12 cellular contexts compared by ENCODE assay signal in the genomic region with DNA sequence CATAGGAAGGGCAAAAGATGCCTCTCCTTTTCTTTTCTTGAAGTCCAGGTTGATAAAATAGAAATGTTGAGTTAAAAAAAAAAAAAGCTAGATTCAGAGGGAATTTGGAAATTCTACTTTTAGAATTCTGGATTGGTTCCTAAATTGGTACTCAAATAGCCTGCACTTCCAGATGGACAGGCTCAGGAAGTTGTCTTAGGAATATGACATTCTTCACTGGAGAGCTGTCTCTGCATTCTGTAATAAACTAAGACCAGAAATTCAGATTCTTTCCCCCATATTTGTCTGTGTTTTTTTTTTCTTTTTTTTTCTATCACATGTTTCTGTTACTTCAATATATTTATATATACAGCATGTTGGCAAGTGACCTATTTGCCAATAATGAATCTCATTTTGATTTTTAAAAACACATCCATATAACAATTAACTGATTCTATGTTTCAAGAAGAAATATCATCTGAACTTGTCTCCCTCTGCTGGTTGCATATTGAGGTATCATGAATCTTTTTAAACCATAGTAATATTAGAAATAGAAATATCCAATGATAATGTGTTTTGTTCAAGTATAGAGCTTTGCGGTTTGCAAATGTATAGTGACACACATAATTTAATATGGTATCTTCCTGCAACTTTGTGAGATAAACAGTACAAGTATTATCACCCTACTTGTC. TPM values are rescaled to one million over a fixed set of nuclear protein-coding genes. Genes with fewer than 3 reads are reported as not detected.
A peak's percentile ranks its signal among the peaks of the same experiment; 100 is the strongest.
DNase-seq lines count a peak whose midpoint lies in the region; ATAC-seq, FAIRE-seq and TF ChIP-seq lines count a peak whose summit lies in the region.
"Had no signal": no experiment of that assay in that cellular context is flagged by ENCODE, and none has a peak within 500 bp of the region (broad histone marks: within the 10 kb centered on the region; RNA-seq: fewer than 3 reads in every experiment).

No MANE protein-coding gene starts in this region.

- H3K9ac ChIP-seq in HepG2 (ENCODE audit: insufficient read depth, low read depth, low read length), result no peak overlapping the region

- no peak for TF ChIP-seq RAD21 in HepG2 (CRISPR knock-in tag; IDR thresholded peaks at IDR 0.05)

- no peaks in the 10 kb centered on the region for H3K79me2 ChIP-seq in HepG2 (ENCODE audit: insufficient read depth, low read length)

- ATAC-seq in HG02642 (IDR thresholded peaks at IDR 0.05; ENCODE audit: poor library complexity, unreplicated experiment) (no peak), HepG2 (no peak)
- ATAC-seq: body of pancreas, left ventricle myocardium superior had no signal

- DNase-seq in NCI-H526 (lab: John Stamatoyannopoulos, UW) (peak; percentile 11 to 14), NCI-H526 treated with DMSO at 0.1 percent for 48 hours (lab: John Stamatoyannopoulos, UW) (no peak), OCI-M1 (lab: John Stamatoyannopoulos, UW) (peak; percentile 46), fibroblast of mammary gland (ENCODE audit: low read depth) (peak; percentile 25), retinal pigment epithelial cell (ENCODE audit: low read depth) (no peak), HepG2 (ENCODE audit: low spot score) (no peak), T1000 (lab: John Stamatoyannopoulos, UW) (no peak)
- DNase-seq: body of pancreas, left ventricle myocardium superior, ovary had no signal

- in situ Hi-C loops in HepG2 (cut with HindIII; ENCODE audit: extremely low pct_ligation_motif_present, low pct_unique_long_range_greater_than_20kb), result no loop called here

- no peaks in the 10 kb centered on the region for H3K4me1 ChIP-seq in HepG2 (ENCODE audit: insufficient read depth, low read length)
- H3K4me1 ChIP-seq: body of pancreas had no signal

- WGBS in HepG2 (ENCODE audit: low lambda C conversion rate), result 0% methylated on average over 1 of the region's 1 CpG

- no peak overlapping the region for H2AFZ ChIP-seq in HepG2 (ENCODE audit: low read length)

- BruUV-seq in HepG2 (replicated peaks; lab: Mats Ljungman, UMichigan), result no TSS peak

- intact Hi-C loops in HepG2 (cut with micrococcal nuclease; ENCODE audit: unreplicated experiment), result no loop called here

- CTCF ChIA-PET in HepG2 (lab: Yijun Ruan, JAX; ENCODE audit: low intra/inter-chr PET ratio, low total read pairs), result no interaction called here

- no peak for TF ChIP-seq EP300 in HepG2 (IDR thresholded peaks at IDR 0.05; ENCODE audit: low read depth in 2 of 2, low read length in 2 of 2)
- TF ChIP-seq EP300 in HepG2 (CRISPR knock-in tag; IDR thresholded peaks at IDR 0.05; ENCODE audit: borderline replicate concordance), result no peak

- no peak overlapping the region for H3K27ac ChIP-seq in HepG2 (ENCODE audit: extremely low read length, insufficient read depth, low read length)
- H3K27ac ChIP-seq: body of pancreas, ovary had no signal

- H4K20me1 ChIP-seq in HepG2 (ENCODE audit: insufficient read depth, low read length), result no peaks in the 10 kb centered on the region

- TF ChIP-seq CTCF in fibroblast of mammary gland (conservative IDR thresholded peaks at IDR 0.05; ENCODE audit: control insufficient read depth, insufficient read depth, low read depth, low read length) (peak; percentile 31), retinal pigment epithelial cell (conservative IDR thresholded peaks at IDR 0.05; ENCODE audit: low read depth, low read length) (peak; percentile 47), HepG2 (CRISPR knock-in tag; IDR thresholded peaks at IDR 0.05) (no peak)

- FAIRE-seq in HepG2 (lab: Jason Lieb, UNC), result no peak

- no peak overlapping the region for H3K4me2 ChIP-seq in HepG2 (ENCODE audit: low read depth, low read length)

- H3K9me3 ChIP-seq in HepG2 (ENCODE audit: low read length), result no peaks in the 10 kb centered on the region
- H3K9me3 ChIP-seq: body of pancreas, ovary had no signal

- no peaks in the 10 kb centered on the region for H3K36me3 ChIP-seq in HepG2 (replicated peaks in 1 of 2; ENCODE audit: control insufficient read depth in 1 of 2, insufficient read depth in 2 of 2, low read length in 2 of 2)
- H3K36me3 ChIP-seq: ovary had no signal

- TF ChIP-seq POLR2A in HepG2 (IDR thresholded peaks at IDR 0.05; ENCODE audit: insufficient read depth in 1 of 2, low read depth in 2 of 2, low read length in 2 of 2), result no peak

- no peaks in the 10 kb centered on the region for H3K27me3 ChIP-seq in HepG2 (ENCODE audit: control insufficient read depth in 1 of 2, insufficient read depth in 2 of 2, low read length in 2 of 2)
- H3K27me3 ChIP-seq: body of pancreas, ovary had no signal

- H3K4me3 ChIP-seq in fibroblast of mammary gland (ENCODE audit: control insufficient read depth, low read depth, low read length), result no peak overlapping the region
- H3K4me3 ChIP-seq in retinal pigment epithelial cell (ENCODE audit: low read length), result no peak overlapping the region
- no peak overlapping the region for H3K4me3 ChIP-seq in HepG2 (replicated peaks in 1 of 3; ENCODE audit: insufficient read depth in 1 of 3, low read depth in 2 of 3, low read length in 3 of 3)
- H3K4me3 ChIP-seq: body of pancreas, ovary had no signal

- POLR2A ChIA-PET in HepG2 (lab: Yijun Ruan, JAX), result no interaction called here

TF ChIP-seq in HepG2, 621 proteins besides CTCF, POLR2A, EP300 and RAD21:
- TF ChIP-seq FOXA3 (CRISPR knock-in tag; IDR thresholded peaks at IDR 0.05), result no peak
- no peak for TF ChIP-seq ZNF605 (CRISPR knock-in tag; IDR thresholded peaks at IDR 0.05)
- TF ChIP-seq, protein P1, sequence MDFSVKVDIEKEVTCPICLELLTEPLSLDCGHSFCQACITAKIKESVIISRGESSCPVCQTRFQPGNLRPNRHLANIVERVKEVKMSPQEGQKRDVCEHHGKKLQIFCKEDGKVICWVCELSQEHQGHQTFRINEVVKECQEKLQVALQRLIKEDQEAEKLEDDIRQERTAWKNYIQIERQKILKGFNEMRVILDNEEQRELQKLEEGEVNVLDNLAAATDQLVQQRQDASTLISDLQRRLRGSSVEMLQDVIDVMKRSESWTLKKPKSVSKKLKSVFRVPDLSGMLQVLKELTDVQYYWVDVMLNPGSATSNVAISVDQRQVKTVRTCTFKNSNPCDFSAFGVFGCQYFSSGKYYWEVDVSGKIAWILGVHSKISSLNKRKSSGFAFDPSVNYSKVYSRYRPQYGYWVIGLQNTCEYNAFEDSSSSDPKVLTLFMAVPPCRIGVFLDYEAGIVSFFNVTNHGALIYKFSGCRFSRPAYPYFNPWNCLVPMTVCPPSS (IDR thresholded peaks at IDR 0.05), result no peak

RNA-seq across cellular contexts. Expression of a gene that starts 8.5 kb away (rescaled TPM):
- total RNA-seq in HepG2 (2016; rRNA removed; fragmentation: Illumina TruSeq; extraction: Trizol), result not detected in 2 replicates
- total RNA-seq in HepG2 (2016; cell fraction: cytosol; rRNA removed; fragmentation: Illumina TruSeq; extraction: Trizol; ENCODE audit: low read depth), result not detected in 2 replicates
- not detected in 2 replicates for total RNA-seq in HepG2 (2016; cell fraction: insoluble cytoplasmic fraction; rRNA removed; fragmentation: Illumina TruSeq; extraction: Trizol)
- total RNA-seq in HepG2 (2016; cell fraction: membrane; rRNA removed; fragmentation: Illumina TruSeq; extraction: Trizol), result not detected in 2 replicates
- not detected in 2 replicates for total RNA-seq in HepG2 (2016; cell fraction: nucleus; rRNA removed; fragmentation: Illumina TruSeq; extraction: Trizol)
- polyA plus RNA-seq in HepG2 (2011; rRNA removed), result not detected in 2 replicates
- not detected in 2 replicates for polyA plus RNA-seq in HepG2 (2011; cell fraction: cytosol; rRNA removed)
- not detected in 2 replicates for polyA plus RNA-seq in HepG2 (2011; cell fraction: nucleus; rRNA removed)
- polyA plus RNA-seq in HepG2 (2012), result 0.05 and 0.12 TPM in 2 replicates
- not detected in 2 replicates for polyA plus RNA-seq in HepG2 (2016; cell fraction: cytosol; fragmentation: Illumina TruSeq; extraction: Trizol; ENCODE audit: low read depth)
- polyA plus RNA-seq in HepG2 (2016; cell fraction: insoluble cytoplasmic fraction; fragmentation: Illumina TruSeq; extraction: Trizol; ENCODE audit: low read depth), result not detected in 2 replicates
- polyA plus RNA-seq in HepG2 (2016; cell fraction: membrane; fragmentation: Illumina TruSeq; extraction: Trizol; ENCODE audit: low read depth), result not detected in 2 replicates
- not detected in 2 replicates for polyA plus RNA-seq in HepG2 (2016; cell fraction: nucleus; fragmentation: Illumina TruSeq; extraction: Trizol; ENCODE audit: insufficient read depth, low read depth)
- polyA minus RNA-seq in HepG2 (2011; rRNA and poly(A)+ RNA removed; ENCODE audit: low replicate concordance), result 0.02 and 0.20 TPM in 2 replicates
- not detected in 2 replicates for polyA minus RNA-seq in HepG2 (2011; cell fraction: cytosol; rRNA and poly(A)+ RNA removed)
- under 0.01 and 0.13 TPM in 2 replicates for polyA minus RNA-seq in HepG2 (2011; cell fraction: nucleus; rRNA and poly(A)+ RNA removed)
- total RNA-seq: LHCN-M2 had no signal

Comparison
In these comparisons a context has a peak if more than half of its experiments do, and no peak if none do; other contexts are left out.
1. DNase-seq: peak in NCI-H526 (2 of 2), OCI-M1 (single experiment) and fibroblast of mammary gland (single experiment); none in NCI-H526 treated with DMSO at 0.1 percent for 48 hours (single experiment), retinal pigment epithelial cell (single experiment), HepG2 (single experiment) and T1000 (single experiment).